Comparison of ENCODE assay signal across 1 cellular context in the genomic region with DNA sequence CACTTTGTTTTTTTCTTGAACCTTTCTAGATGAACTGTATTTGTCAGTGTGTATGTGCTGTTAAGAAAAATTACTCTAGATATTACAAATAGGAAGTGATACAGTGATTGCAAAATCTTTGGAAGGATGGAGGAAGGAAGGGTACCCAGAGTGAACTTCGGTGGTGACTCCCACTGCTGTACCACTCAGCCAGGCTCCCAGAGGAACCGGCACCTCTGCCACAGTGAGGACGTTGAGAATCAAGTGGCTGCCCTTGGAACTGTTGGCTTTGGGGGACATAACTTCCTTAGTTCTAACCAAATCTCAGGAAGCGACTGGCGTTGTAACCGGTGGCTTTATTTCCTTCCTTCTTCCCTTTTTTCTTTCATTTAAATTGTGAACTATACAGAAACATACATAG.
TF ChIP-seq lines count a peak whose summit lies in the region.

No MANE protein-coding gene starts in this region.

TF ChIP-seq in GM23338, 12 proteins besides CTCF, POLR2A, EP300 and RAD21 (continued from another document):
- TF ChIP-seq, protein P1, sequence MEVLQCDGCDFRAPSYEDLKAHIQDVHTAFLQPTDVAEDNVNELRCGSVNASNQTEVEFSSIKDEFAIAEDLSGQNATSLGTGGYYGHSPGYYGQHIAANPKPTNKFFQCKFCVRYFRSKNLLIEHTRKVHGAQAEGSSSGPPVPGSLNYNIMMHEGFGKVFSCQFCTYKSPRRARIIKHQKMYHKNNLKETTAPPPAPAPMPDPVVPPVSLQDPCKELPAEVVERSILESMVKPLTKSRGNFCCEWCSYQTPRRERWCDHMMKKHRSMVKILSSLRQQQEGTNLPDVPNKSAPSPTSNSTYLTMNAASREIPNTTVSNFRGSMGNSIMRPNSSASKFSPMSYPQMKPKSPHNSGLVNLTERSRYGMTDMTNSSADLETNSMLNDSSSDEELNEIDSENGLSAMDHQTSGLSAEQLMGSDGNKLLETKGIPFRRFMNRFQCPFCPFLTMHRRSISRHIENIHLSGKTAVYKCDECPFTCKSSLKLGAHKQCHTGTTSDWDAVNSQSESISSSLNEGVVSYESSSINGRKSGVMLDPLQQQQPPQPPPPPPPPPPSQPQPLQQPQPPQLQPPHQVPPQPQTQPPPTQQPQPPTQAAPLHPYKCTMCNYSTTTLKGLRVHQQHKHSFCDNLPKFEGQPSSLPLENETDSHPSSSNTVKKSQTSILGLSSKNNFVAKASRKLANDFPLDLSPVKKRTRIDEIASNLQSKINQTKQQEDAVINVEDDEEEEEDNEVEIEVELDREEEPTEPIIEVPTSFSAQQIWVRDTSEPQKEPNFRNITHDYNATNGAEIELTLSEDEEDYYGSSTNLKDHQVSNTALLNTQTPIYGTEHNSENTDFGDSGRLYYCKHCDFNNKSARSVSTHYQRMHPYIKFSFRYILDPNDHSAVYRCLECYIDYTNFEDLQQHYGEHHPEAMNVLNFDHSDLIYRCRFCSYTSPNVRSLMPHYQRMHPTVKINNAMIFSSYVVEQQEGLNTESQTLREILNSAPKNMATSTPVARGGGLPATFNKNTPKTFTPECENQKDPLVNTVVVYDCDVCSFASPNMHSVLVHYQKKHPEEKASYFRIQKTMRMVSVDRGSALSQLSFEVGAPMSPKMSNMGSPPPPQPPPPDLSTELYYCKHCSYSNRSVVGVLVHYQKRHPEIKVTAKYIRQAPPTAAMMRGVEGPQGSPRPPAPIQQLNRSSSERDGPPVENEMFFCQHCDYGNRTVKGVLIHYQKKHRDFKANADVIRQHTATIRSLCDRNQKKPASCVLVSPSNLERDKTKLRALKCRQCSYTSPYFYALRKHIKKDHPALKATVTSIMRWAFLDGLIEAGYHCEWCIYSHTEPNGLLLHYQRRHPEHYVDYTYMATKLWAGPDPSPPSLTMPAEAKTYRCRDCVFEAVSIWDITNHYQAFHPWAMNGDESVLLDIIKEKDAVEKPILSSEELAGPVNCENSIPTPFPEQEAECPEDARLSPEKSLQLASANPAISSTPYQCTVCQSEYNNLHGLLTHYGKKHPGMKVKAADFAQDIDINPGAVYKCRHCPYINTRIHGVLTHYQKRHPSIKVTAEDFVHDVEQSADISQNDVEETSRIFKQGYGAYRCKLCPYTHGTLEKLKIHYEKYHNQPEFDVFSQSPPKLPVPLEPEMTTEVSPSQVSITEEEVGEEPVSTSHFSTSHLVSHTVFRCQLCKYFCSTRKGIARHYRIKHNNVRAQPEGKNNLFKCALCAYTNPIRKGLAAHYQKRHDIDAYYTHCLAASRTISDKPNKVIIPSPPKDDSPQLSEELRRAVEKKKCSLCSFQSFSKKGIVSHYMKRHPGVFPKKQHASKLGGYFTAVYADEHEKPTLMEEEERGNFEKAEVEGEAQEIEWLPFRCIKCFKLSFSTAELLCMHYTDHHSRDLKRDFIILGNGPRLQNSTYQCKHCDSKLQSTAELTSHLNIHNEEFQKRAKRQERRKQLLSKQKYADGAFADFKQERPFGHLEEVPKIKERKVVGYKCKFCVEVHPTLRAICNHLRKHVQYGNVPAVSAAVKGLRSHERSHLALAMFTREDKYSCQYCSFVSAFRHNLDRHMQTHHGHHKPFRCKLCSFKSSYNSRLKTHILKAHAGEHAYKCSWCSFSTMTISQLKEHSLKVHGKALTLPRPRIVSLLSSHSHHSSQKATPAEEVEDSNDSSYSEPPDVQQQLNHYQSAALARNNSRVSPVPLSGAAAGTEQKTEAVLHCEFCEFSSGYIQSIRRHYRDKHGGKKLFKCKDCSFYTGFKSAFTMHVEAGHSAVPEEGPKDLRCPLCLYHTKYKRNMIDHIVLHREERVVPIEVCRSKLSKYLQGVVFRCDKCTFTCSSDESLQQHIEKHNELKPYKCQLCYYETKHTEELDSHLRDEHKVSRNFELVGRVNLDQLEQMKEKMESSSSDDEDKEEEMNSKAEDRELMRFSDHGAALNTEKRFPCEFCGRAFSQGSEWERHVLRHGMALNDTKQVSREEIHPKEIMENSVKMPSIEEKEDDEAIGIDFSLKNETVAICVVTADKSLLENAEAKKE (CRISPR knock-in tag; IDR thresholded peaks at IDR 0.05), result no peak
